In genomic region chr2:168528016-168528415, GRCh38 we compare ENCODE assay signal across 21 cellular contexts.
DNase-seq lines count a peak whose midpoint lies in the region; ATAC-seq and TF ChIP-seq lines count a peak whose summit lies in the region.
"Had no signal": no experiment of that assay in that cellular context is flagged by ENCODE, and none has a peak within 500 bp of the region (broad histone marks: within the 10 kb centered on the region; RNA-seq: fewer than 3 reads in every experiment).

No MANE protein-coding gene starts in this region.

- ATAC-seq in RWPE2 (ENCODE audit: low read depth): no peak
- no peak for ATAC-seq in gastroesophageal sphincter

- POLR2A ChIA-PET in MCF 10A (lab: Yijun Ruan, JAX): interaction anchor here (0.7 to 1.5 kb wide), 8 partner anchors 9 to 144 kb away, joined by 3 to 5 read pairs (median 3); partner anchors contain the start of gene CERS6

- CTCF ChIA-PET in MCF 10A (lab: Yijun Ruan, JAX): interaction anchor here (0.6 kb wide), 1 partner anchor 55 kb away, joined by 4 read pairs; no protein-coding TSS in a partner anchor

- TF ChIP-seq CTCF in MCF 10A (IDR thresholded peaks at IDR 0.05; ENCODE audit: unreplicated experiment) (no peak), breast epithelium (IDR thresholded peaks at IDR 0.05) (no peak), RWPE2 (IDR thresholded peaks at IDR 0.05; ENCODE audit: poor library complexity, severe bottlenecking) (no peak), gastroesophageal sphincter (IDR thresholded peaks at IDR 0.05) (no peak), tibial artery (IDR thresholded peaks at IDR 0.05) (no peak), glutamatergic neuron (IDR thresholded peaks at IDR 0.05; ENCODE audit: partially characterized antibody, unreplicated experiment) (no peak)

- H3K9me3 Mint-ChIP-seq in MCF 10A (ENCODE audit: unreplicated experiment) (no peaks in the 10 kb centered on the region), glutamatergic neuron (ENCODE audit: unreplicated experiment) (peaks cover 3% of the 10 kb centered on the region)
- H3K9me3 Mint-ChIP-seq: neural crest cell had no signal

- H2AFZ ChIP-seq in Karpas-422 (ENCODE audit: low read length): no peak overlapping the region

- no peak for TF ChIP-seq POLR2A in breast epithelium (IDR thresholded peaks at IDR 0.05)
- no peak for TF ChIP-seq POLR2A in gastroesophageal sphincter (IDR thresholded peaks at IDR 0.05)

- no peaks in the 10 kb centered on the region for H3K79me2 ChIP-seq in Karpas-422 (ENCODE audit: low read length)

- H3K36me3 ChIP-seq in breast epithelium: no peaks in the 10 kb centered on the region
- H3K36me3 ChIP-seq in RWPE2 (ENCODE audit: low read depth): no peaks in the 10 kb centered on the region
- no peaks in the 10 kb centered on the region for H3K36me3 ChIP-seq in gastroesophageal sphincter
- H3K36me3 ChIP-seq in tibial artery: no peaks in the 10 kb centered on the region
- no peaks in the 10 kb centered on the region for H3K36me3 ChIP-seq in Karpas-422 (ENCODE audit: insufficient read depth, low read length)
- H3K36me3 ChIP-seq: BE2C, Peyer's patch had no signal

- no peaks in the 10 kb centered on the region for H3K9me2 ChIP-seq in Karpas-422 (replicated peaks; ENCODE audit: insufficient read depth, low read length)

- no TSS peak for BruUV-seq in MCF 10A (replicated peaks; lab: Mats Ljungman, UMichigan)

- H3K4me3 Mint-ChIP-seq in MCF 10A (ENCODE audit: unreplicated experiment): no peak overlapping the region
- no peak overlapping the region for H3K4me3 Mint-ChIP-seq in glutamatergic neuron (ENCODE audit: unreplicated experiment)
- H3K4me3 Mint-ChIP-seq: activated naive CD8-positive, alpha-beta T cell treated with anti-CD3 and anti-CD28 coated beads, Interleukin-2, amount 10 ng/mL, durations not matched to agents 7 days and 5 days; neural crest cell had no signal

- H3K27me3 Mint-ChIP-seq in MCF 10A (ENCODE audit: insufficient read depth, unreplicated experiment): no peaks in the 10 kb centered on the region
- no peaks in the 10 kb centered on the region for H3K27me3 Mint-ChIP-seq in glutamatergic neuron (ENCODE audit: unreplicated experiment)
- H3K27me3 Mint-ChIP-seq: activated naive CD8-positive, alpha-beta T cell treated with anti-CD3 and anti-CD28 coated beads, Interleukin-2, amount 10 ng/mL, durations not matched to agents 7 days and 5 days had no signal

- H3K9me3 ChIP-seq in breast epithelium (no peaks in the 10 kb centered on the region), RWPE2 (ENCODE audit: severe bottlenecking) (peaks cover 2% of the 10 kb centered on the region), gastroesophageal sphincter (no peaks in the 10 kb centered on the region), tibial artery (no peaks in the 10 kb centered on the region), Karpas-422 (ENCODE audit: low read length) (no peaks in the 10 kb centered on the region)
- H3K9me3 ChIP-seq: BE2C, Peyer's patch had no signal

- H3K27ac Mint-ChIP-seq in MCF 10A (ENCODE audit: low read depth, unreplicated experiment): peak overlapping the region; percentile 81
- no peak overlapping the region for H3K27ac Mint-ChIP-seq in glutamatergic neuron (ENCODE audit: unreplicated experiment)
- H3K27ac Mint-ChIP-seq: activated naive CD8-positive, alpha-beta T cell treated with anti-CD3 and anti-CD28 coated beads, Interleukin-2, amount 10 ng/mL, durations not matched to agents 7 days and 5 days had no signal

- H3K4me1 Mint-ChIP-seq in MCF 10A (ENCODE audit: insufficient read depth, unreplicated experiment) (peaks cover 62% of the 10 kb centered on the region), glutamatergic neuron (ENCODE audit: low read depth, unreplicated experiment) (peaks cover 69% of the 10 kb centered on the region)

- H4K20me1 ChIP-seq in Karpas-422 (ENCODE audit: insufficient read depth, low read depth, low read length): no peaks in the 10 kb centered on the region

- intact Hi-C loops in MCF 10A (cut with micrococcal nuclease) (no loop called here), breast epithelium (cut with DNase I; ENCODE audit: low total_unique reads) (no loop called here), tibial artery (cut with DNase I; ENCODE audit: low total_unique reads) (no loop called here)

- H3K36me3 Mint-ChIP-seq in MCF 10A (ENCODE audit: insufficient read depth, unreplicated experiment) (no peaks in the 10 kb centered on the region), glutamatergic neuron (ENCODE audit: unreplicated experiment) (no peaks in the 10 kb centered on the region)

- no peak for DNase-seq in MCF 10A (ENCODE audit: unreplicated experiment)
- DNase-seq in breast epithelium (ENCODE audit: low spot score in 2 of 2): no peak
- DNase-seq in RWPE2 (ENCODE audit: low spot score): no peak
- no peak for DNase-seq in tibial artery
- DNase-seq in ureter (ENCODE audit: low spot score): no peak
- DNase-seq in Karpas-422: no peak
- no peak for DNase-seq in glutamatergic neuron
- DNase-seq: 8988T; activated CD4-positive, alpha-beta T cell treated with anti-CD3 and anti-CD28 coated beads, Interleukin-2, amount 50 U/mL, for 1 hour; activated CD8-positive, alpha-beta memory T cell treated with anti-CD3 and anti-CD28 coated beads, Interleukin-2, amount 50 U/mL, for 48 hours; activated naive CD8-positive, alpha-beta T cell treated with anti-CD3 and anti-CD28 coated beads, Interleukin-2, amount 10 ng/mL, durations not matched to agents 7 days and 5 days; BE2C; effector memory CD4-positive, alpha-beta T cell; head of caudate nucleus; NCI-H1092 treated with DMSO at 0.1 percent for 48 hours; NCI-H2029 treated with DMSO at 0.1 percent for 48 hours; NCI-H226; Peyer's patch had no signal

- H3K4me3 ChIP-seq in breast epithelium: no peak overlapping the region
- H3K4me3 ChIP-seq in RWPE2 (ENCODE audit: severe bottlenecking): no peak overlapping the region
- H3K4me3 ChIP-seq in gastroesophageal sphincter: no peak overlapping the region
- no peak overlapping the region for H3K4me3 ChIP-seq in tibial artery
- no peak overlapping the region for H3K4me3 ChIP-seq in Karpas-422 (ENCODE audit: low read length)
- H3K4me3 ChIP-seq: Peyer's patch, SK-N-MC had no signal

- H3K27ac ChIP-seq in breast epithelium (no peak overlapping the region), RWPE2 (ENCODE audit: poor library complexity, severe bottlenecking) (peak overlapping the region; percentile 25), gastroesophageal sphincter (peak overlapping the region; percentile 17 to 77 (median 72)), tibial artery (peak overlapping the region; percentile 49 to 51), Karpas-422 (ENCODE audit: low read length) (no peak overlapping the region)
- H3K27ac ChIP-seq: Peyer's patch, SK-N-MC had no signal

- H3K4me1 ChIP-seq in breast epithelium (no peaks in the 10 kb centered on the region), RWPE2 (ENCODE audit: insufficient read depth, poor library complexity, severe bottlenecking) (peaks cover 62% of the 10 kb centered on the region), gastroesophageal sphincter (peaks cover 13 to 94% (median 27%) of the 10 kb centered on the region in 3 donors), tibial artery (peaks cover 0 to 91% (median 36%) of the 10 kb centered on the region in 4 donors), Karpas-422 (ENCODE audit: low read length) (peaks cover 22% of the 10 kb centered on the region)

- H3K4me2 ChIP-seq in Karpas-422 (ENCODE audit: low read depth, low read length, poor library complexity, severe bottlenecking): no peak overlapping the region

- no peak overlapping the region for H3K9ac ChIP-seq in Karpas-422 (ENCODE audit: low read length)

- no peaks in the 10 kb centered on the region for H3K27me3 ChIP-seq in breast epithelium
- no peaks in the 10 kb centered on the region for H3K27me3 ChIP-seq in RWPE2 (ENCODE audit: insufficient read depth, poor library complexity, severe bottlenecking)
- H3K27me3 ChIP-seq in gastroesophageal sphincter: no peaks in the 10 kb centered on the region
- no peaks in the 10 kb centered on the region for H3K27me3 ChIP-seq in tibial artery
- H3K27me3 ChIP-seq in Karpas-422 (ENCODE audit: low read length): no peaks in the 10 kb centered on the region
- H3K27me3 ChIP-seq: BE2C, Peyer's patch had no signal

- TF ChIP-seq EP300 in gastroesophageal sphincter (IDR thresholded peaks at IDR 0.05): no peak

Comparison
In these comparisons a context has a peak if more than half of its experiments do, and no peak if none do; other contexts are left out.
1. H3K27ac ChIP-seq: peak in RWPE2 (single experiment), gastroesophageal sphincter (4 of 4) and tibial artery (2 of 2); none in breast epithelium (0 of 2) and Karpas-422 (single experiment).